ENCODE assay signal across 8 cellular contexts in the genomic region with DNA sequence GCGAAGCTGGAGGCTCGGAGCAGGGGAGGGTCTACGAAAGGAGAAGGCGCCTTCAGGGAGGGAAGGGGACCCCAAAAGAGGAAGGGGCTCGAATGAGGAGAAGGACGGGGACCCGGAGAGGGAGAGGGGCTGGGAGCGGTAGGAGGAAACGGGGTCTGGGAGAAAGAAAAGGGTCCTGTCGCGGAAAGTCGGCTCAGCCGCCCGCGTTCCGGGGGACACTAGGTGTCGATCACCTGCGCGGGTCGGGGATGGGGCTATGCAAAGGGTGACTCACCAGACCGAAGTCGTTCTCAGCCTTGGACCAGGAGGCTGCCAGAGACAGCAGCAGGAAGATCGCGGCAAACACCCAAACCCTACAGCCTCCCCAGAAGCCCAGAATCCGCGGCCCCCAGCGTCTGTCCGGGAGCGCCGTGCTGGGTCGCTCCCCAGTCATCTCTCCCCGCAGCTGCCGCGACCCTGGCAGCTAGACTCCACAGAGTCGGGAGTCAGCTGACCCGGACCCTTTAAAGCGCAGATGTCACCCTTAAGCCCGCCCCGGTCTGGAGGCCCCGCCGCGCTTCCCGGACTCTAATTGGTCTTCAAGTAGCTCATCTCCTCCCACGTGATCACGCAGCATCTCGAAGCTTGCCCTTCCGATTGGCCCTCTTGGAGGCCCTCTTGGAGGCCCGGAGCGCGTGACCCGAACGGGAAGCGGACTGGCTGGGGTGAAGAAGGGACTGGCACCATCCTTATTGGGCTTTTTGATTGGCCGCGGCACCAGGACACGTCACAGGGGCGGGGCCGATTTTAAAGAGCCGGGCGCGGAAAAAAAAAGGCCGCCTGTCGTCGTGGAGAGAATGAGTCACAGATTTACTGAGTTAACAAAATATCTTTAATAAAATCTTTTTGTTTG. TPM values are rescaled to one million over a fixed set of nuclear protein-coding genes. Genes with fewer than 3 reads are reported as not detected.
DNase-seq lines count a peak whose midpoint lies in the region; ATAC-seq and TF ChIP-seq lines count a peak whose summit lies in the region.

A gene (minus strand): TSS at position 478 of the 892 bp plus-strand sequence. CDS start 45 bp downstream, at position 433.

- peaks cover 3 to 38% (median 33%) of the 10 kb centered on the region in 6 donors for H3K36me3 ChIP-seq in spleen

- peak; percentile 71 to 97 (median 81) for TF ChIP-seq POLR2A in spleen (IDR thresholded peaks at IDR 0.05)

- no peaks in the 10 kb centered on the region for H3K9me3 Mint-ChIP-seq in central memory CD8-positive, alpha-beta T cell

- DNase-seq in AG09309 (ENCODE audit: low read depth) (peak; percentile 99), NCI-H446 (lab: John Stamatoyannopoulos, UW) (peak; percentile 98 to 100), inferior parietal cortex (ENCODE audit: extremely low spot score) (peak; percentile 100), spleen (peak; percentile 100)
- peak; percentile 100 for DNase-seq in activated CD4-positive, CD25-positive, alpha-beta regulatory T cell treated with anti-CD3 and anti-CD28 coated beads, Interleukin-2, amount 50 U/mL, for 16 hours (ENCODE audit: low read depth, low spot score)
- DNase-seq in central memory CD8-positive, alpha-beta T cell (ENCODE audit: low spot score in 2 of 2), result peak; percentile 92 to 99

- H3K36me3 Mint-ChIP-seq in central memory CD8-positive, alpha-beta T cell (ENCODE audit: insufficient read depth), result peaks cover 36% of the 10 kb centered on the region

- intact Hi-C loops in spleen (cut with DNase I; ENCODE audit: low total_unique reads), result no loop called here

- peaks cover 26% of the 10 kb centered on the region for H3K4me1 Mint-ChIP-seq in central memory CD8-positive, alpha-beta T cell

- H3K4me3 Mint-ChIP-seq in central memory CD8-positive, alpha-beta T cell, result peak within 1 kb of the TSS; percentile 81

- H3K27ac Mint-ChIP-seq in central memory CD8-positive, alpha-beta T cell (ENCODE audit: low read depth), result peak within 1 kb of the TSS; percentile 94

- 0 to 1% (median 1%) methylated on average over 55 to 64 of the region's 64 CpGs for WGBS in spleen, 5 donors

- peak within 1 kb of the TSS; percentile 84 to 95 (median 92) for H3K27ac ChIP-seq in spleen

- peaks cover 14 to 42% (median 27%) of the 10 kb centered on the region in 6 donors for H3K4me1 ChIP-seq in spleen

- no peaks in the 10 kb centered on the region for H3K27me3 ChIP-seq in spleen (replicated peaks in 1 of 7)

- H3K27me3 Mint-ChIP-seq in central memory CD8-positive, alpha-beta T cell, result no peaks in the 10 kb centered on the region

- ATAC-seq in GM19025 (IDR thresholded peaks at IDR 0.05; ENCODE audit: low read depth, unreplicated experiment), result peak; percentile 92
- ATAC-seq in HG03342 (IDR thresholded peaks at IDR 0.05; ENCODE audit: unreplicated experiment), result peak; percentile 89
- peak; percentile 97 for ATAC-seq in central memory CD8-positive, alpha-beta T cell (replicated peaks; ENCODE audit: extremely low read depth, poor library complexity, severe bottlenecking)

- H3K4me3 ChIP-seq in AG09309 (ENCODE audit: control insufficient read depth, low read depth, low read length) (peak within 1 kb of the TSS; percentile 88), spleen (peak within 1 kb of the TSS; percentile 53 to 87 (median 80))

- TF ChIP-seq CTCF in AG09309 (IDR thresholded peaks at IDR 0.05; ENCODE audit: control insufficient read depth, insufficient read depth, low read depth, low read length, missing control alignments) (no peak), spleen (IDR thresholded peaks at IDR 0.05 in 8 of 11, conservative IDR thresholded peaks at IDR 0.05 in 3 of 11) (peak in 2 of 11 experiments; percentile 27 to 37)

- H3K9me3 ChIP-seq in spleen, result no peaks in the 10 kb centered on the region

RNA-seq across cellular contexts. Expression of the gene that starts here (rescaled TPM):
- 10 to 100 TPM; 28.6 to 60.7 (median 39.0) TPM for total RNA-seq in spleen
- 10 to 100 TPM; 14.0 to 22.6 (median 19.4) TPM for polyA plus RNA-seq in spleen

Comparison
In these comparisons a context has a peak if more than half of its experiments do, and no peak if none do; other contexts are left out.
1. Peak in every context shown above with its lines: DNase-seq, ATAC-seq, H3K4me3 ChIP-seq and H3K27ac ChIP-seq.